Comparison of ENCODE assay signal across 20 cellular contexts in genomic region chr10:34761443-34761842, GRCh38.
"Had no signal": no experiment of that assay in that cellular context is flagged by ENCODE, and none has a peak within 500 bp of the region (broad histone marks: within the 10 kb centered on the region; RNA-seq: fewer than 3 reads in every experiment).

No MANE protein-coding gene starts in this region.

- H3K9me3 ChIP-seq: esophagus muscularis mucosa, gastroesophageal sphincter, pancreas, stomach, thoracic aorta had no signal

- DNase-seq: activated CD4-positive, alpha-beta T cell treated with anti-CD3 and anti-CD28 coated beads for 1 hour; activated CD4-positive, alpha-beta T cell treated with anti-CD3 and anti-CD28 coated beads, Interleukin-2, amount 50 U/mL, for 48 hours; activated CD8-positive, alpha-beta memory T cell treated with anti-CD3 and anti-CD28 coated beads, Interleukin-2, amount 10 ng/mL, durations not matched to agents 7 days and 5 days; activated effector memory CD4-positive, alpha-beta T cell treated with Interleukin-2 at 50 U/mL for 16 hours; activated T-cell treated with anti-CD3 and anti-CD28 coated beads, Interleukin-2, amount 50 U/mL, for 24 hours; amygdala; brain microvascular endothelial cell; dermis blood vessel endothelial cell; pancreas; retina; stimulated activated CD4-positive, alpha-beta T cell treated with anti-CD3 and anti-CD28 coated beads, Interleukin-15, amount 100 ng/mL, for 24 hours; stimulated activated CD4-positive, alpha-beta T cell treated with anti-CD3 and anti-CD28 coated beads, Interleukin-4, amount 100 ng/mL, for 24 hours; stomach; T-helper 9 cell had no signal

- FAIRE-seq: pancreas, urothelium cell line had no signal

- H3K27ac ChIP-seq: brain microvascular endothelial cell, esophagus muscularis mucosa, neural progenitor cell, pancreas, stomach, thoracic aorta had no signal

- H3K27me3 ChIP-seq: brain microvascular endothelial cell, esophagus muscularis mucosa, gastroesophageal sphincter, neural progenitor cell, pancreas, stomach had no signal

- H3K36me3 ChIP-seq: brain microvascular endothelial cell, esophagus muscularis mucosa, gastroesophageal sphincter, neural progenitor cell, pancreas, stomach, thoracic aorta had no signal

- ATAC-seq: activated CD8-positive, alpha-beta memory T cell treated with anti-CD3 and anti-CD28 coated beads, Interleukin-2, amount 10 ng/mL, durations not matched to agents 7 days and 5 days; activated naive CD4-positive, alpha-beta T cell treated with anti-CD3 and anti-CD28 coated beads, Interleukin-2, amount 50 U/mL, for 72 hours; gastroesophageal sphincter had no signal

- H3K4me3 ChIP-seq: esophagus muscularis mucosa, gastroesophageal sphincter, neural progenitor cell, pancreas, stomach, thoracic aorta had no signal
